ENCODE assay signal across 16 cellular contexts in genomic region chr18:56509656-56510055, GRCh38.
"Had no signal": no experiment of that assay in that cellular context is flagged by ENCODE, and none has a peak within 500 bp of the region (broad histone marks: within the 10 kb centered on the region; RNA-seq: fewer than 3 reads in every experiment).

No MANE protein-coding gene starts in this region.

- DNase-seq: activated CD4-positive, alpha-beta T cell treated with anti-CD3 and anti-CD28 coated beads, Interleukin-2, amount 10 ng/mL, durations not matched to agents 24 days and 14 days; activated CD8-positive, alpha-beta memory T cell treated with anti-CD3 and anti-CD28 coated beads, Interleukin-2, amount 10 ng/mL, durations not matched to agents 7 days and 5 days; activated CD8-positive, alpha-beta T cell treated with anti-CD3 and anti-CD28 coated beads for 36 hours; activated gamma-delta T cell; activated naive CD4-positive, alpha-beta T cell treated with anti-CD3 and anti-CD28 coated beads, Interleukin-2, amount 50 U/mL, for 16 hours; activated naive CD8-positive, alpha-beta T cell treated with anti-CD3 and anti-CD28 coated beads, Interleukin-2, amount 50 U/mL, for 24 hours; activated T-cell treated with anti-CD3 and anti-CD28 coated beads for 4 hours; central memory CD4-positive, alpha-beta T cell; effector memory CD4-positive, alpha-beta T cell; gastrocnemius medialis; head of caudate nucleus; hypothalamus; substantia nigra; tibial artery had no signal

- ATAC-seq: activated CD4-positive, CD25-positive, alpha-beta regulatory T cell treated with anti-CD3 and anti-CD28 coated beads, Interleukin-2, amount 50 U/mL, for 24 hours; activated CD8-positive, alpha-beta memory T cell treated with anti-CD3 and anti-CD28 coated beads, Interleukin-2, amount 10 ng/mL, durations not matched to agents 7 days and 5 days; esophagus mucosa; gastrocnemius medialis had no signal
